ENCODE assay signal across 8 cellular contexts in genomic region chr15:70258369-70259029, GRCh38.
DNase-seq lines count a peak whose midpoint lies in the region; ATAC-seq lines count a peak whose summit lies in the region.

No MANE protein-coding gene starts in this region.

- H3K4me1 ChIP-seq in CD4-positive, CD25-positive, alpha-beta regulatory T cell (ENCODE audit: control insufficient read depth, insufficient read depth, low read length, poor library complexity, severe bottlenecking) = peaks cover 28% of the 10 kb centered on the region

- H3K27ac Mint-ChIP-seq in CD4-positive, CD25-positive, alpha-beta regulatory T cell = peak overlapping the region in 2 of 3 donors; percentile 83 to 92

- no peaks in the 10 kb centered on the region for H3K36me3 Mint-ChIP-seq in CD4-positive, CD25-positive, alpha-beta regulatory T cell

- H3K36me3 ChIP-seq in CD4-positive, CD25-positive, alpha-beta regulatory T cell (ENCODE audit: control insufficient read depth, insufficient read depth, low read length) = no peaks in the 10 kb centered on the region

- peaks cover 4 to 50% (median 37%) of the 10 kb centered on the region in 4 donors for H3K4me1 Mint-ChIP-seq in CD4-positive, CD25-positive, alpha-beta regulatory T cell

- no peaks in the 10 kb centered on the region for H3K27me3 ChIP-seq in CD4-positive, CD25-positive, alpha-beta regulatory T cell (ENCODE audit: control insufficient read depth, insufficient read depth, low read length)

- intact Hi-C loops in left cardiac atrium (cut with DNase I) = no loop called here

- DNase-seq in CD4-positive, CD25-positive, alpha-beta regulatory T cell = peak in 2 of 3 donors; percentile 54 to 86
- peak; percentile 84 to 88 for DNase-seq in activated CD4-positive, alpha-beta T cell treated with anti-CD3 and anti-CD28 coated beads, Interleukin-2, amount 50 U/mL, for 48 hours
- DNase-seq in left cardiac atrium (no peak), SIG-M5 (lab: John Stamatoyannopoulos, UW) (no peak), NCI-H2227 treated with DMSO at 0.1 percent for 48 hours (lab: John Stamatoyannopoulos, UW) (no peak)
- peak; percentile 25 for DNase-seq in stimulated activated CD8-positive, alpha-beta memory T cell treated with anti-CD3 and anti-CD28 coated beads, Interleukin-15, amount 100 ng/mL, for 24 hours (ENCODE audit: low read depth)

- peak overlapping the region; percentile 73 to 84 (median 78) for H3K4me3 Mint-ChIP-seq in CD4-positive, CD25-positive, alpha-beta regulatory T cell

- H3K27ac ChIP-seq in CD4-positive, CD25-positive, alpha-beta regulatory T cell (ENCODE audit: insufficient read depth, low read length, poor library complexity, severe bottlenecking) = peak overlapping the region; percentile 52

- peak overlapping the region; percentile 57 for H3K4me3 ChIP-seq in CD4-positive, CD25-positive, alpha-beta regulatory T cell (ENCODE audit: low read depth, low read length)

- H3K9me3 ChIP-seq in CD4-positive, CD25-positive, alpha-beta regulatory T cell (ENCODE audit: control insufficient read depth in 2 of 2, low read length in 2 of 2) = no peaks in the 10 kb centered on the region

- peak; percentile 70 to 71 for ATAC-seq in CD4-positive, CD25-positive, alpha-beta regulatory T cell (ENCODE audit: low read depth in 2 of 2)
- ATAC-seq in HG03159 (IDR thresholded peaks at IDR 0.05; ENCODE audit: unreplicated experiment) = peak; percentile 46
- ATAC-seq in left cardiac atrium = peak; percentile 38 to 45
- no peak for ATAC-seq in HG03342 (IDR thresholded peaks at IDR 0.05; ENCODE audit: unreplicated experiment)

- no peaks in the 10 kb centered on the region for H3K27me3 Mint-ChIP-seq in CD4-positive, CD25-positive, alpha-beta regulatory T cell

- peaks cover 0 to 2% (median 0%) of the 10 kb centered on the region in 7 donors for H3K9me3 Mint-ChIP-seq in CD4-positive, CD25-positive, alpha-beta regulatory T cell

Comparison
In these comparisons a context has a peak if more than half of its experiments do, and no peak if none do; other contexts are left out.
1. DNase-seq: peak in CD4-positive, CD25-positive, alpha-beta regulatory T cell (2 of 3), activated CD4-positive, alpha-beta T cell treated with anti-CD3 and anti-CD28 coated beads, Interleukin-2, amount 50 U/mL, for 48 hours (2 of 2) and stimulated activated CD8-positive, alpha-beta memory T cell treated with anti-CD3 and anti-CD28 coated beads, Interleukin-15, amount 100 ng/mL, for 24 hours (single experiment); none in left cardiac atrium (single experiment), SIG-M5 (single experiment) and NCI-H2227 treated with DMSO at 0.1 percent for 48 hours (single experiment).